ENCODE assay signal across 12 cellular contexts in genomic region chr11:22976146-22976545, GRCh38.
DNase-seq lines count a peak whose midpoint lies in the region; ATAC-seq, FAIRE-seq and TF ChIP-seq lines count a peak whose summit lies in the region.
"Had no signal": no experiment of that assay in that cellular context is flagged by ENCODE, and none has a peak within 500 bp of the region (broad histone marks: within the 10 kb centered on the region; RNA-seq: fewer than 3 reads in every experiment).

No MANE protein-coding gene starts in this region.

- H3K27me3 ChIP-seq in GM12878 (replicated peaks in 1 of 2; ENCODE audit: control insufficient read depth in 2 of 2, insufficient read depth in 2 of 2, low read length in 1 of 2) (no peaks in the 10 kb centered on the region), GM23338 (ENCODE audit: insufficient read depth) (no peaks in the 10 kb centered on the region)

- H3K4me3 ChIP-seq in GM12878 (no peak overlapping the region), GM23338 (no peak overlapping the region)

- intact Hi-C loops in GM12878 (cut with micrococcal nuclease; ENCODE audit: unreplicated experiment): no loop called here

- TF ChIP-seq POLR2A in GM12878 (IDR thresholded peaks at IDR 0.05; ENCODE audit: low read depth, low read length) (no peak), GM18505 (IDR thresholded peaks at IDR 0.05; ENCODE audit: borderline replicate concordance, extremely low read depth, insufficient read depth, insufficient read length) (no peak)

- no peaks in the 10 kb centered on the region for H4K20me1 ChIP-seq in GM12878 (ENCODE audit: control insufficient read depth, insufficient read depth)
- no peaks in the 10 kb centered on the region for H4K20me1 ChIP-seq in GM23338 (replicated peaks; ENCODE audit: insufficient read depth)

- H3K4me2 ChIP-seq in GM12878 (ENCODE audit: control insufficient read depth, insufficient read depth) (no peak overlapping the region), GM23338 (no peak overlapping the region)

- no peaks in the 10 kb centered on the region for H3K27me3 Mint-ChIP-seq in GM23338 (ENCODE audit: insufficient read depth, low read depth, poor library complexity)

- DNase-seq in GM04504 (ENCODE audit: low read depth) (peak; percentile 40), KBM-7 (peak; percentile 0), GM12878 (ENCODE audit: low read depth, low spot score) (no peak), mucosa of gallbladder (ENCODE audit: low spot score) (peak; percentile 13), NCI-H82 treated with DMSO at 0.1 percent for 48 hours (lab: John Stamatoyannopoulos, UW; ENCODE audit: unreplicated experiment) (no peak), GM23338 (ENCODE audit: low spot score) (no peak)
- DNase-seq: activated gamma-delta T cell treated with Interleukin-2 at 50 U/mL for 16 hours, GF-D8, NCI-H446, substantia nigra had no signal

- no peak for TF ChIP-seq RAD21 in GM12878 (IDR thresholded peaks at IDR 0.05; ENCODE audit: insufficient read depth, low read depth, low read length)

- H3K4me1 ChIP-seq in GM12878 (ENCODE audit: control insufficient read depth, insufficient read depth, low read length) (no peaks in the 10 kb centered on the region), GM23338 (ENCODE audit: insufficient read depth) (no peaks in the 10 kb centered on the region)

- H3K9ac ChIP-seq in GM12878 (ENCODE audit: control insufficient read depth, insufficient read depth, low read length): no peak overlapping the region

- WGBS in GM12878 (ENCODE audit: insufficient coverage, insufficient replicate concordance, low lambda C conversion rate, missing lambda C conversion rate): 34% methylated on average over 3 of the region's 3 CpGs

- no peak overlapping the region for H3K27ac Mint-ChIP-seq in GM23338

- CTCF ChIA-PET in GM12878 (lab: Yijun Ruan, JAX): no interaction called here

- H2AFZ ChIP-seq in GM12878 (ENCODE audit: control insufficient read depth, low read depth, low read length) (no peak overlapping the region), GM23338 (no peak overlapping the region)

- in situ Hi-C loops in KBM-7 (cut with MboI; ENCODE audit: low pct_unique_long_range_greater_than_20kb, low sequenced_read_pairs): no loop called here
- in situ Hi-C loops in GM12878 (cut with MboI): no loop called here

- TF ChIP-seq EP300 in GM12878 (IDR thresholded peaks at IDR 0.05; ENCODE audit: borderline replicate concordance in 1 of 2, control insufficient read depth in 1 of 2, low read depth in 2 of 2, low read length in 2 of 2): no peak

- no peak overlapping the region for H3K4me3 Mint-ChIP-seq in GM23338

- no peak overlapping the region for H3K27ac ChIP-seq in GM12878 (ENCODE audit: control insufficient read depth, insufficient read depth)
- no peak overlapping the region for H3K27ac ChIP-seq in GM23338 (ENCODE audit: low read depth)

- no peaks in the 10 kb centered on the region for H3K79me2 ChIP-seq in GM12878 (ENCODE audit: control insufficient read depth, insufficient read depth, low read length)
- no peaks in the 10 kb centered on the region for H3K79me2 ChIP-seq in GM23338 (replicated peaks; ENCODE audit: insufficient read depth)

- H3K36me3 ChIP-seq in GM12878 (ENCODE audit: control insufficient read depth in 2 of 2, insufficient read depth in 2 of 2, low read length in 1 of 2): no peaks in the 10 kb centered on the region
- no peaks in the 10 kb centered on the region for H3K36me3 ChIP-seq in GM23338 (ENCODE audit: insufficient read depth)

- POLR2A ChIA-PET in GM12878 (lab: Charles Lee): no interaction called here

- SMC1A ChIA-PET in GM12878 (lab: Charles Lee; ENCODE audit: uncharacterized antibody, unreplicated experiment): no interaction called here

- RAD21 ChIA-PET in GM12878 (lab: Charles Lee; ENCODE audit: unreplicated experiment): no interaction called here

- no peaks in the 10 kb centered on the region for H3K9me2 ChIP-seq in GM23338 (ENCODE audit: insufficient read depth)

- H3F3A ChIP-seq in GM23338 (replicated peaks; ENCODE audit: low read depth): no peaks in the 10 kb centered on the region

- BruUV-seq in GM12878 (replicated peaks; lab: Mats Ljungman, UMichigan): no TSS peak

- TF ChIP-seq CTCF in GM12878 (IDR thresholded peaks at IDR 0.05 in 2 of 3, conservative IDR thresholded peaks at IDR 0.05 in 1 of 3; ENCODE audit: control insufficient read depth in 2 of 3, extremely low read depth in 1 of 3, insufficient read depth in 1 of 3, low read depth in 3 of 3, low read length in 3 of 3) (no peak), GM23338 (conservative IDR thresholded peaks at IDR 0.05; ENCODE audit: low read depth in 2 of 2) (no peak)

- H3K9me3 Mint-ChIP-seq in GM23338: peaks cover 20% of the 10 kb centered on the region

- no peak for FAIRE-seq in GM12878 (lab: Jason Lieb, UNC)

- H3K4me1 Mint-ChIP-seq in GM23338: no peaks in the 10 kb centered on the region

- ATAC-seq in GM12878 (peak; percentile 86), GM18505 (IDR thresholded peaks at IDR 0.05; ENCODE audit: unreplicated experiment) (no peak), GM23338 (no peak), HG02852 (IDR thresholded peaks at IDR 0.05; ENCODE audit: unreplicated experiment) (no peak)

- peaks cover 11% of the 10 kb centered on the region for H3K36me3 Mint-ChIP-seq in GM23338 (ENCODE audit: low read depth)

- H3K9me3 ChIP-seq in GM12878 (replicated peaks; ENCODE audit: control insufficient read depth, insufficient read depth, low read length): no peaks in the 10 kb centered on the region; the same call in 2 of the 3 replicates

TF ChIP-seq in GM12878, 131 proteins besides CTCF, POLR2A, EP300 and RAD21:
- TF ChIP-seq BHLHE40 (IDR thresholded peaks at IDR 0.05; ENCODE audit: borderline replicate concordance in 1 of 2, low read depth in 2 of 2, low read length in 1 of 2) (no peak), SMARCA5 (IDR thresholded peaks at IDR 0.05) (no peak), NFXL1 (IDR thresholded peaks at IDR 0.05; ENCODE audit: borderline replicate concordance) (no peak)

TF ChIP-seq in GM23338, 12 proteins besides CTCF, POLR2A, EP300 and RAD21 (continues in another document):
- TF ChIP-seq ZNF114 (CRISPR knock-in tag; IDR thresholded peaks at IDR 0.05): no peak
- TF ChIP-seq, protein P1, sequence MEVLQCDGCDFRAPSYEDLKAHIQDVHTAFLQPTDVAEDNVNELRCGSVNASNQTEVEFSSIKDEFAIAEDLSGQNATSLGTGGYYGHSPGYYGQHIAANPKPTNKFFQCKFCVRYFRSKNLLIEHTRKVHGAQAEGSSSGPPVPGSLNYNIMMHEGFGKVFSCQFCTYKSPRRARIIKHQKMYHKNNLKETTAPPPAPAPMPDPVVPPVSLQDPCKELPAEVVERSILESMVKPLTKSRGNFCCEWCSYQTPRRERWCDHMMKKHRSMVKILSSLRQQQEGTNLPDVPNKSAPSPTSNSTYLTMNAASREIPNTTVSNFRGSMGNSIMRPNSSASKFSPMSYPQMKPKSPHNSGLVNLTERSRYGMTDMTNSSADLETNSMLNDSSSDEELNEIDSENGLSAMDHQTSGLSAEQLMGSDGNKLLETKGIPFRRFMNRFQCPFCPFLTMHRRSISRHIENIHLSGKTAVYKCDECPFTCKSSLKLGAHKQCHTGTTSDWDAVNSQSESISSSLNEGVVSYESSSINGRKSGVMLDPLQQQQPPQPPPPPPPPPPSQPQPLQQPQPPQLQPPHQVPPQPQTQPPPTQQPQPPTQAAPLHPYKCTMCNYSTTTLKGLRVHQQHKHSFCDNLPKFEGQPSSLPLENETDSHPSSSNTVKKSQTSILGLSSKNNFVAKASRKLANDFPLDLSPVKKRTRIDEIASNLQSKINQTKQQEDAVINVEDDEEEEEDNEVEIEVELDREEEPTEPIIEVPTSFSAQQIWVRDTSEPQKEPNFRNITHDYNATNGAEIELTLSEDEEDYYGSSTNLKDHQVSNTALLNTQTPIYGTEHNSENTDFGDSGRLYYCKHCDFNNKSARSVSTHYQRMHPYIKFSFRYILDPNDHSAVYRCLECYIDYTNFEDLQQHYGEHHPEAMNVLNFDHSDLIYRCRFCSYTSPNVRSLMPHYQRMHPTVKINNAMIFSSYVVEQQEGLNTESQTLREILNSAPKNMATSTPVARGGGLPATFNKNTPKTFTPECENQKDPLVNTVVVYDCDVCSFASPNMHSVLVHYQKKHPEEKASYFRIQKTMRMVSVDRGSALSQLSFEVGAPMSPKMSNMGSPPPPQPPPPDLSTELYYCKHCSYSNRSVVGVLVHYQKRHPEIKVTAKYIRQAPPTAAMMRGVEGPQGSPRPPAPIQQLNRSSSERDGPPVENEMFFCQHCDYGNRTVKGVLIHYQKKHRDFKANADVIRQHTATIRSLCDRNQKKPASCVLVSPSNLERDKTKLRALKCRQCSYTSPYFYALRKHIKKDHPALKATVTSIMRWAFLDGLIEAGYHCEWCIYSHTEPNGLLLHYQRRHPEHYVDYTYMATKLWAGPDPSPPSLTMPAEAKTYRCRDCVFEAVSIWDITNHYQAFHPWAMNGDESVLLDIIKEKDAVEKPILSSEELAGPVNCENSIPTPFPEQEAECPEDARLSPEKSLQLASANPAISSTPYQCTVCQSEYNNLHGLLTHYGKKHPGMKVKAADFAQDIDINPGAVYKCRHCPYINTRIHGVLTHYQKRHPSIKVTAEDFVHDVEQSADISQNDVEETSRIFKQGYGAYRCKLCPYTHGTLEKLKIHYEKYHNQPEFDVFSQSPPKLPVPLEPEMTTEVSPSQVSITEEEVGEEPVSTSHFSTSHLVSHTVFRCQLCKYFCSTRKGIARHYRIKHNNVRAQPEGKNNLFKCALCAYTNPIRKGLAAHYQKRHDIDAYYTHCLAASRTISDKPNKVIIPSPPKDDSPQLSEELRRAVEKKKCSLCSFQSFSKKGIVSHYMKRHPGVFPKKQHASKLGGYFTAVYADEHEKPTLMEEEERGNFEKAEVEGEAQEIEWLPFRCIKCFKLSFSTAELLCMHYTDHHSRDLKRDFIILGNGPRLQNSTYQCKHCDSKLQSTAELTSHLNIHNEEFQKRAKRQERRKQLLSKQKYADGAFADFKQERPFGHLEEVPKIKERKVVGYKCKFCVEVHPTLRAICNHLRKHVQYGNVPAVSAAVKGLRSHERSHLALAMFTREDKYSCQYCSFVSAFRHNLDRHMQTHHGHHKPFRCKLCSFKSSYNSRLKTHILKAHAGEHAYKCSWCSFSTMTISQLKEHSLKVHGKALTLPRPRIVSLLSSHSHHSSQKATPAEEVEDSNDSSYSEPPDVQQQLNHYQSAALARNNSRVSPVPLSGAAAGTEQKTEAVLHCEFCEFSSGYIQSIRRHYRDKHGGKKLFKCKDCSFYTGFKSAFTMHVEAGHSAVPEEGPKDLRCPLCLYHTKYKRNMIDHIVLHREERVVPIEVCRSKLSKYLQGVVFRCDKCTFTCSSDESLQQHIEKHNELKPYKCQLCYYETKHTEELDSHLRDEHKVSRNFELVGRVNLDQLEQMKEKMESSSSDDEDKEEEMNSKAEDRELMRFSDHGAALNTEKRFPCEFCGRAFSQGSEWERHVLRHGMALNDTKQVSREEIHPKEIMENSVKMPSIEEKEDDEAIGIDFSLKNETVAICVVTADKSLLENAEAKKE (CRISPR knock-in tag; IDR thresholded peaks at IDR 0.05): no peak
- TF ChIP-seq CREB1 (CRISPR knock-in tag; IDR thresholded peaks at IDR 0.05; ENCODE audit: low read depth): no peak
- no peak for TF ChIP-seq NANOG (IDR thresholded peaks at IDR 0.05; ENCODE audit: borderline replicate concordance)
- no peak for TF ChIP-seq JUNB (IDR thresholded peaks at IDR 0.05; ENCODE audit: unreplicated experiment)
- no peak for TF ChIP-seq EZH2 (IDR thresholded peaks at IDR 0.05; ENCODE audit: low read depth, unreplicated experiment)

Comparison
In these comparisons a context has a peak if more than half of its experiments do, and no peak if none do; other contexts are left out.
1. DNase-seq: peak in GM04504 (single experiment), KBM-7 (single experiment) and mucosa of gallbladder (single experiment); none in GM12878 (single experiment), NCI-H82 treated with DMSO at 0.1 percent for 48 hours (single experiment) and GM23338 (single experiment).